ENCODE assay signal across 2 cellular contexts in the genomic region with DNA sequence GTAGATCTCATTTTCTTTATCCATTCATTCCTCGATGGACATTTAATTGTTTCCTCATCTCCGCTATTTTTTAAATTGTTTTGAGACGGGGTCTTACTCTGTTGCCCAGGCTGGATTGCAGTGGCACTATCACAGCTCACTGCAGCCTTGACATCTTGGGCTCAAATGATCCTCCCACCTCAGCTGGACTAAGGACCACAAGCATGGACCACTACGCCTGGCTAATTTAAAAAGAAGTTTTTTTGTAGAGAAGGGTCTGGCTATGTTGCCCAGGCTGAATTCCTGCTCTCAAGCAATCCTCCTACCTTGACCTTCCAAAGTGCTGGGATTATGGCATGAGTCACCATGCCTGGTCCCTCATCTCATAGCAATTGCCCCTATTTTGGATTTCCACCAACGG.
A peak's percentile ranks its signal among the peaks of the same experiment; 100 is the strongest.
TF ChIP-seq lines count a peak whose summit lies in the region.

No MANE protein-coding gene starts in this region.

TF ChIP-seq in WTC11, 78 proteins besides CTCF, POLR2A, EP300 and RAD21:
- TF ChIP-seq ZNF121 (CRISPR knock-in tag; IDR thresholded peaks at IDR 0.05) = peak; percentile 90
- TF ChIP-seq, protein P1, sequence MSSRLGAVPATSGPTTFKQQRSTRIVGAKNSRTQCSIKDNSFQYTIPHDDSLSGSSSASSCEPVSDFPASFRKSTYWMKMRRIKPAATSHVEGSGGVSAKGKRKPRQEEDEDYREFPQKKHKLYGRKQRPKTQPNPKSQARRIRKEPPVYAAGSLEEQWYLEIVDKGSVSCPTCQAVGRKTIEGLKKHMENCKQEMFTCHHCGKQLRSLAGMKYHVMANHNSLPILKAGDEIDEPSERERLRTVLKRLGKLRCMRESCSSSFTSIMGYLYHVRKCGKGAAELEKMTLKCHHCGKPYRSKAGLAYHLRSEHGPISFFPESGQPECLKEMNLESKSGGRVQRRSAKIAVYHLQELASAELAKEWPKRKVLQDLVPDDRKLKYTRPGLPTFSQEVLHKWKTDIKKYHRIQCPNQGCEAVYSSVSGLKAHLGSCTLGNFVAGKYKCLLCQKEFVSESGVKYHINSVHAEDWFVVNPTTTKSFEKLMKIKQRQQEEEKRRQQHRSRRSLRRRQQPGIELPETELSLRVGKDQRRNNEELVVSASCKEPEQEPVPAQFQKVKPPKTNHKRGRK (CRISPR knock-in tag; IDR thresholded peaks at IDR 0.05; ENCODE audit: borderline replicate concordance) = no peak
- no peak for TF ChIP-seq NR3C1 (CRISPR knock-in tag; conservative IDR thresholded peaks at IDR 0.05; ENCODE audit: low read depth)

TF ChIP-seq in H1, 55 proteins besides CTCF, POLR2A, EP300 and RAD21:
- TF ChIP-seq E2F6 (IDR thresholded peaks at IDR 0.05) = no peak
- TF ChIP-seq GABPA (IDR thresholded peaks at IDR 0.05; ENCODE audit: borderline replicate concordance, insufficient read depth, low read length) = no peak
- no peak for TF ChIP-seq PHF8 (conservative IDR thresholded peaks at IDR 0.05; ENCODE audit: low read depth, low read length)
